8 cellular contexts compared by ENCODE assay signal in genomic region chr6:19999319-20000191, GRCh38.
DNase-seq lines count a peak whose midpoint lies in the region; ATAC-seq and TF ChIP-seq lines count a peak whose summit lies in the region.

No MANE protein-coding gene starts in this region.

- ATAC-seq in GM18502 (IDR thresholded peaks at IDR 0.05; ENCODE audit: poor library complexity, unreplicated experiment): peak; percentile 97
- peak; percentile 93 for ATAC-seq in GM21619 (IDR thresholded peaks at IDR 0.05; ENCODE audit: unreplicated experiment)
- no peak for ATAC-seq in IMR-90 (ENCODE audit: low read depth)
- ATAC-seq in CD4-positive, alpha-beta T cell (ENCODE audit: poor library complexity): no peak
- no peak for ATAC-seq in Right ventricle myocardium superior (ENCODE audit: poor library complexity)

- no peak for TF ChIP-seq POLR2A in IMR-90 (IDR thresholded peaks at IDR 0.05; ENCODE audit: low read depth, low read length)

- H3K9me1 ChIP-seq in IMR-90 (ENCODE audit: insufficient read depth, low read length): no peaks in the 10 kb centered on the region

- H2AK9ac ChIP-seq in IMR-90 (replicated peaks; ENCODE audit: low read depth, low read length, poor library complexity): no peak overlapping the region

- no peak overlapping the region for H3K4me2 ChIP-seq in IMR-90 (ENCODE audit: low read depth, low read length)

- no peak overlapping the region for H3K14ac ChIP-seq in IMR-90 (replicated peaks; ENCODE audit: low read depth, low read length)

- POLR2A ChIA-PET in IMR-90 (lab: Charles Lee; ENCODE audit: unreplicated experiment): no interaction called here
- POLR2A ChIA-PET in CD4-positive, alpha-beta T cell (lab: Charles Lee): no interaction called here

- 83% methylated on average over 1 of the region's 7 CpGs; no CpG with 5 or more reads in 1 of the 2 experiments for WGBS in IMR-90 (ENCODE audit: extremely low coverage in 2 of 2, insufficient read length in 1 of 2), 2 experiments

- H3K27me3 Mint-ChIP-seq in CD4-positive, alpha-beta T cell: peaks cover 6% of the 10 kb centered on the region

- TF ChIP-seq CTCF in IMR-90 (conservative IDR thresholded peaks at IDR 0.05; ENCODE audit: low read depth, low read length): no peak
- TF ChIP-seq CTCF in CD4-positive, alpha-beta T cell (IDR thresholded peaks at IDR 0.05): no peak

- no peak for TF ChIP-seq RAD21 in IMR-90 (IDR thresholded peaks at IDR 0.05; ENCODE audit: low read length)

- H2BK5ac ChIP-seq in IMR-90 (ENCODE audit: low read depth, low read length, poor library complexity, severe bottlenecking): no peak overlapping the region

- intact Hi-C loops in IMR-90 (cut with micrococcal nuclease) (no loop called here), Right ventricle myocardium superior (cut with DNase I) (no loop called here)
- intact Hi-C loops in CD4-positive, alpha-beta T cell (cut with DNase I, micrococcal nuclease): no loop called here

- in situ Hi-C loops in IMR-90 (cut with MboI; ENCODE audit: low sequenced_read_pairs): no loop called here

- no peak overlapping the region for H4K8ac ChIP-seq in IMR-90 (ENCODE audit: low read depth in 2 of 2, low read length in 2 of 2)

- no peak overlapping the region for H2AFZ ChIP-seq in IMR-90 (replicated peaks; ENCODE audit: low read length, poor library complexity)

- no peak overlapping the region for H3K18ac ChIP-seq in IMR-90 (ENCODE audit: low read depth, low read length)

- no peaks in the 10 kb centered on the region for H3K36me3 Mint-ChIP-seq in CD4-positive, alpha-beta T cell (ENCODE audit: low read depth)

- no peak overlapping the region for H2BK20ac ChIP-seq in IMR-90 (ENCODE audit: low read depth, low read length)

- H3K4me3 ChIP-seq in IMR-90 (ENCODE audit: insufficient read depth, low read depth, low read length): no peak overlapping the region

- no peak overlapping the region for H3K4ac ChIP-seq in IMR-90 (ENCODE audit: low read depth, low read length)

- no peaks in the 10 kb centered on the region for H4K20me1 ChIP-seq in IMR-90 (ENCODE audit: insufficient read depth, low read length)

- no peak overlapping the region for H3K27ac Mint-ChIP-seq in CD4-positive, alpha-beta T cell

- dilution Hi-C loops in IMR-90 (cut with HindIII; ENCODE audit: low sequenced_read_pairs, unreplicated experiment): no loop called here

- CTCF ChIA-PET in IMR-90 (lab: Yijun Ruan, JAX): no interaction called here
- CTCF ChIA-PET in CD4-positive, alpha-beta T cell (lab: Charles Lee): no interaction called here

- no peak overlapping the region for H3K56ac ChIP-seq in IMR-90 (ENCODE audit: extremely low read depth, insufficient read depth, low read length)

- H2BK120ac ChIP-seq in IMR-90 (ENCODE audit: low read depth, low read length): no peak overlapping the region

- no peaks in the 10 kb centered on the region for H3K4me1 ChIP-seq in IMR-90 (ENCODE audit: control insufficient read depth, insufficient read depth, low read length)

- peaks cover 2% of the 10 kb centered on the region for H3K9me3 Mint-ChIP-seq in CD4-positive, alpha-beta T cell

- DNase-seq in IMR-90: peak; percentile 5
- peak; percentile 17 for DNase-seq in UCSD-AML1 (lab: John Stamatoyannopoulos, UW; ENCODE audit: unreplicated experiment)
- DNase-seq in mucosa of gallbladder (ENCODE audit: low spot score): no peak
- no peak for DNase-seq in CD4-positive, alpha-beta T cell
- no peak for DNase-seq in mesenteric fat pad (ENCODE audit: low spot score)
- no peak for DNase-seq in Right ventricle myocardium superior

- no peaks in the 10 kb centered on the region for H3K36me3 ChIP-seq in IMR-90 (ENCODE audit: control insufficient read depth, insufficient read depth, low read length)

- no peak overlapping the region for H4K5ac ChIP-seq in IMR-90 (ENCODE audit: low read depth, low read length)

- BruUV-seq in IMR-90 (replicated peaks; lab: Mats Ljungman, UMichigan): no TSS peak

- H3K4me3 Mint-ChIP-seq in CD4-positive, alpha-beta T cell: no peak overlapping the region

- no peak overlapping the region for H3K23ac ChIP-seq in IMR-90 (ENCODE audit: low read depth, low read length)

- no peaks in the 10 kb centered on the region for H3K79me1 ChIP-seq in IMR-90 (ENCODE audit: low read depth in 1 of 2, low read length in 2 of 2)

- H3K27ac ChIP-seq in IMR-90 (ENCODE audit: insufficient read depth, low read length): no peak overlapping the region
- no peak overlapping the region for H3K27ac ChIP-seq in CD4-positive, alpha-beta T cell (ENCODE audit: low read depth, low read length)

- no peaks in the 10 kb centered on the region for H3K4me1 Mint-ChIP-seq in CD4-positive, alpha-beta T cell (ENCODE audit: low read depth)

- peaks cover 8% of the 10 kb centered on the region for H3K9me3 ChIP-seq in IMR-90 (ENCODE audit: control insufficient read depth, insufficient read depth, low read length)
- no peaks in the 10 kb centered on the region for H3K9me3 ChIP-seq in CD4-positive, alpha-beta T cell (ENCODE audit: control insufficient read depth, low read length)

- H2BK15ac ChIP-seq in IMR-90 (ENCODE audit: low read depth, low read length): no peak overlapping the region

- H2AK5ac ChIP-seq in IMR-90 (ENCODE audit: low read depth, low read length): no peak overlapping the region

- no peaks in the 10 kb centered on the region for H3K27me3 ChIP-seq in IMR-90 (ENCODE audit: control insufficient read depth, insufficient read depth, low read length)
- no peaks in the 10 kb centered on the region for H3K27me3 ChIP-seq in CD4-positive, alpha-beta T cell (ENCODE audit: control insufficient read depth, insufficient read depth, low read length)

- H3K9ac ChIP-seq in IMR-90 (ENCODE audit: low read depth, low read length): no peak overlapping the region

- no peak overlapping the region for H4K91ac ChIP-seq in IMR-90 (ENCODE audit: insufficient read depth, low read depth, low read length)

TF ChIP-seq in IMR-90, 13 proteins besides CTCF, POLR2A, EP300 and RAD21:
- no peak for TF ChIP-seq SMC3 (IDR thresholded peaks at IDR 0.05; ENCODE audit: low read depth, low read length)

Comparison
In these comparisons a context has a peak if more than half of its experiments do, and no peak if none do; other contexts are left out.
1. ATAC-seq: peak in GM18502 (single experiment) and GM21619 (single experiment); none in IMR-90 (single experiment), CD4-positive, alpha-beta T cell (single experiment) and Right ventricle myocardium superior (single experiment).
2. DNase-seq: peak in IMR-90 (single experiment) and UCSD-AML1 (single experiment); none in mucosa of gallbladder (single experiment), CD4-positive, alpha-beta T cell (0 of 10), mesenteric fat pad (single experiment) and Right ventricle myocardium superior (single experiment).